Comparison of ENCODE assay signal across 8 cellular contexts in genomic region chr2:29115797-29116781, GRCh38. TPM values are rescaled to one million over a fixed set of nuclear protein-coding genes. Genes with fewer than 3 reads are reported as not detected.
DNase-seq lines count a peak whose midpoint lies in the region; ATAC-seq, FAIRE-seq and TF ChIP-seq lines count a peak whose summit lies in the region.

No MANE protein-coding gene starts in this region.

- intact Hi-C loops in activated B cell treated with CpG ODN at 0.5 μM for 24 hours (cut with micrococcal nuclease), result no loop called here
- intact Hi-C loops in Caco-2 (cut with micrococcal nuclease; ENCODE audit: unreplicated experiment), result no loop called here

- peaks cover 17 to 61% (median 42%) of the 10 kb centered on the region in 4 donors for H3K4me1 Mint-ChIP-seq in CD4-positive, CD25-positive, alpha-beta regulatory T cell
- peaks cover 23 to 30% (median 24%) of the 10 kb centered on the region in 3 donors for H3K4me1 Mint-ChIP-seq in IgD-negative memory B cell
- peaks cover 23% of the 10 kb centered on the region for H3K4me1 Mint-ChIP-seq in activated B cell treated with CpG ODN at 0.5 μM for 24 hours
- peaks cover 10% of the 10 kb centered on the region for H3K4me1 Mint-ChIP-seq in Caco-2 (ENCODE audit: low read depth, unreplicated experiment)

- no peaks in the 10 kb centered on the region for H3K9me3 ChIP-seq in CD4-positive, CD25-positive, alpha-beta regulatory T cell (ENCODE audit: control insufficient read depth in 2 of 2, low read length in 2 of 2)
- H3K9me3 ChIP-seq in Caco-2, result no peaks in the 10 kb centered on the region; the same call in 1 of the 2 replicates

- peak overlapping the region; percentile 65 for H3K27ac ChIP-seq in CD4-positive, CD25-positive, alpha-beta regulatory T cell (ENCODE audit: insufficient read depth, low read length, poor library complexity, severe bottlenecking)

- H3K27ac Mint-ChIP-seq in CD4-positive, CD25-positive, alpha-beta regulatory T cell, result peak overlapping the region; percentile 95 to 97 (median 97)
- peak overlapping the region; percentile 81 to 98 (median 93) for H3K27ac Mint-ChIP-seq in IgD-negative memory B cell
- peak overlapping the region; percentile 69 for H3K27ac Mint-ChIP-seq in activated B cell treated with CpG ODN at 0.5 μM for 24 hours
- H3K27ac Mint-ChIP-seq in Caco-2 (ENCODE audit: unreplicated experiment), result no peak overlapping the region

- FAIRE-seq in bronchial epithelial cell (lab: Jason Lieb, UNC) (no peak), islet of Langerhans (lab: Jason Lieb, UNC) (peak; percentile 13)

- TF ChIP-seq CTCF in activated B cell treated with CpG ODN at 0.5 μM for 24 hours (IDR thresholded peaks at IDR 0.05), result no peak
- TF ChIP-seq CTCF in bronchial epithelial cell (IDR thresholded peaks at IDR 0.05; ENCODE audit: insufficient read depth, low read length, severe bottlenecking), result no peak
- no peak for TF ChIP-seq CTCF in Caco-2 (IDR thresholded peaks at IDR 0.05; ENCODE audit: insufficient read depth in 1 of 2, low read depth in 1 of 2, low read length in 1 of 2, severe bottlenecking in 1 of 2, unreplicated experiment in 1 of 2)

- H3K4me3 ChIP-seq in CD4-positive, CD25-positive, alpha-beta regulatory T cell (ENCODE audit: low read depth, low read length), result peak overlapping the region; percentile 98
- H3K4me3 ChIP-seq in bronchial epithelial cell (ENCODE audit: low read depth, low read length) (peak overlapping the region; percentile 58), Caco-2 (ENCODE audit: low read depth, low read length) (no peak overlapping the region)

- no TSS peak for BruUV-seq in Caco-2 (replicated peaks; lab: Mats Ljungman, UMichigan)

- peak; percentile 42 to 93 (median 75) for DNase-seq in CD4-positive, CD25-positive, alpha-beta regulatory T cell
- peak; percentile 29 for DNase-seq in activated B cell treated with CpG ODN at 0.5 μM for 24 hours
- DNase-seq in bronchial epithelial cell (ENCODE audit: low read depth), result peak; percentile 84
- peak; percentile 26 to 47 for DNase-seq in stimulated activated CD4-positive, alpha-beta T cell treated with anti-CD3 and anti-CD28 coated beads, Interleukin-12 subunit alpha, Interleukin-12 subunit beta, amount 100 ng/mL, for 24 hours (ENCODE audit: low read depth in 2 of 2)
- no peak for DNase-seq in Caco-2

- H3K36me3 Mint-ChIP-seq in CD4-positive, CD25-positive, alpha-beta regulatory T cell, result no peaks in the 10 kb centered on the region
- H3K36me3 Mint-ChIP-seq in IgD-negative memory B cell (no peaks in the 10 kb centered on the region), activated B cell treated with CpG ODN at 0.5 μM for 24 hours (ENCODE audit: low read depth) (no peaks in the 10 kb centered on the region), Caco-2 (ENCODE audit: insufficient read depth, unreplicated experiment) (no peaks in the 10 kb centered on the region)

- H3K36me3 ChIP-seq in CD4-positive, CD25-positive, alpha-beta regulatory T cell (ENCODE audit: control insufficient read depth, insufficient read depth, low read length), result no peaks in the 10 kb centered on the region
- H3K36me3 ChIP-seq in bronchial epithelial cell (ENCODE audit: control insufficient read depth, insufficient read depth, low read length) (no peaks in the 10 kb centered on the region), Caco-2 (ENCODE audit: control insufficient read depth, insufficient read depth, low read length) (no peaks in the 10 kb centered on the region)

- CTCF ChIA-PET in activated B cell treated with CpG ODN at 0.5 μM for 24 hours (lab: Charles Lee), result no interaction called here
- CTCF ChIA-PET in Caco-2 (lab: Charles Lee), result no interaction called here

- POLR2A ChIA-PET in activated B cell treated with CpG ODN at 0.5 μM for 24 hours (lab: Charles Lee) (no interaction called here), Caco-2 (lab: Charles Lee) (no interaction called here)

- H3K4me1 ChIP-seq in CD4-positive, CD25-positive, alpha-beta regulatory T cell (ENCODE audit: control insufficient read depth, insufficient read depth, low read length, poor library complexity, severe bottlenecking), result peaks cover 27% of the 10 kb centered on the region
- H3K4me1 ChIP-seq in Caco-2, result peaks cover 8% of the 10 kb centered on the region

- H3K4me3 Mint-ChIP-seq in CD4-positive, CD25-positive, alpha-beta regulatory T cell, result peak overlapping the region; percentile 92 to 96 (median 95)
- H3K4me3 Mint-ChIP-seq in IgD-negative memory B cell (peak overlapping the region; percentile 89 to 97 (median 94)), activated B cell treated with CpG ODN at 0.5 μM for 24 hours (peak overlapping the region; percentile 89), Caco-2 (ENCODE audit: unreplicated experiment) (no peak overlapping the region)

- H3K27me3 ChIP-seq in CD4-positive, CD25-positive, alpha-beta regulatory T cell (ENCODE audit: control insufficient read depth, insufficient read depth, low read length), result no peaks in the 10 kb centered on the region
- no peaks in the 10 kb centered on the region for H3K27me3 ChIP-seq in bronchial epithelial cell (ENCODE audit: control insufficient read depth, insufficient read depth, low read length)
- H3K27me3 ChIP-seq in Caco-2 (replicated peaks; ENCODE audit: control insufficient read depth, insufficient read depth, low read length), result no peaks in the 10 kb centered on the region

- peak; percentile 63 to 66 for ATAC-seq in CD4-positive, CD25-positive, alpha-beta regulatory T cell (ENCODE audit: low read depth in 2 of 2)
- ATAC-seq in GM19397 (IDR thresholded peaks at IDR 0.05; ENCODE audit: unreplicated experiment) (peak; percentile 31), activated B cell treated with CpG ODN at 0.5 μM for 24 hours (ENCODE audit: low read depth) (peak; percentile 35)

- H3K27me3 Mint-ChIP-seq in CD4-positive, CD25-positive, alpha-beta regulatory T cell, result peaks cover 4% of the 10 kb centered on the region
- peaks cover 3% of the 10 kb centered on the region for H3K27me3 Mint-ChIP-seq in IgD-negative memory B cell
- H3K27me3 Mint-ChIP-seq in activated B cell treated with CpG ODN at 0.5 μM for 24 hours, result peaks cover 4% of the 10 kb centered on the region
- no peaks in the 10 kb centered on the region for H3K27me3 Mint-ChIP-seq in Caco-2 (ENCODE audit: insufficient read depth, unreplicated experiment)

- no peaks in the 10 kb centered on the region for H3K9me3 Mint-ChIP-seq in CD4-positive, CD25-positive, alpha-beta regulatory T cell
- no peaks in the 10 kb centered on the region for H3K9me3 Mint-ChIP-seq in IgD-negative memory B cell
- no peaks in the 10 kb centered on the region for H3K9me3 Mint-ChIP-seq in activated B cell treated with CpG ODN at 0.5 μM for 24 hours
- peaks cover 8% of the 10 kb centered on the region for H3K9me3 Mint-ChIP-seq in Caco-2 (ENCODE audit: unreplicated experiment)

RNA-seq across cellular contexts. Expression of gene CLIP4, which starts 0.9 kb away (rescaled TPM):
- 37.7 TPM for total RNA-seq in CD4-positive, CD25-positive, alpha-beta regulatory T cell
- 10 to 100 TPM; 13.5 to 22.5 (median 16.9) TPM for polyA plus RNA-seq in CD4-positive, CD25-positive, alpha-beta regulatory T cell
- 13.3 TPM for polyA plus RNA-seq in IgD-negative memory B cell
- 5.7 and 5.8 TPM in 2 replicates for total RNA-seq in activated B cell treated with CpG ODN at 0.5 μM for 24 hours
- total RNA-seq in bronchial epithelial cell, result 102 and 144 TPM in 2 replicates
- 0.79 and 1.2 TPM in 2 replicates for total RNA-seq in Caco-2 (2022)

RNA-seq across cellular contexts. Expression of gene PCARE, which starts 41.8 kb away (rescaled TPM):
- not detected for total RNA-seq in CD4-positive, CD25-positive, alpha-beta regulatory T cell
- not detected for polyA plus RNA-seq in CD4-positive, CD25-positive, alpha-beta regulatory T cell
- polyA plus RNA-seq in IgD-negative memory B cell, result not detected
- total RNA-seq in activated B cell treated with CpG ODN at 0.5 μM for 24 hours, result not detected in 2 replicates
- total RNA-seq in bronchial epithelial cell, result not detected in 2 replicates
- total RNA-seq in Caco-2 (2022), result not detected in 2 replicates

Comparison
In these comparisons a context has a peak if more than half of its experiments do, and no peak if none do; other contexts are left out.
1. DNase-seq: peak in CD4-positive, CD25-positive, alpha-beta regulatory T cell (3 of 3), activated B cell treated with CpG ODN at 0.5 μM for 24 hours (single experiment), bronchial epithelial cell (single experiment) and stimulated activated CD4-positive, alpha-beta T cell treated with anti-CD3 and anti-CD28 coated beads, Interleukin-12 subunit alpha, Interleukin-12 subunit beta, amount 100 ng/mL, for 24 hours (2 of 2); none in Caco-2 (0 of 2).
2. Peak in every context shown above with its lines, with median percentiles within 50 percentile points of each other: ATAC-seq.